34 cellular contexts compared by ENCODE assay signal in genomic region chr9:110013064-110013463, GRCh38.
"Had no signal": no experiment of that assay in that cellular context is flagged by ENCODE, and none has a peak within 500 bp of the region (broad histone marks: within the 10 kb centered on the region; RNA-seq: fewer than 3 reads in every experiment).

No MANE protein-coding gene starts in this region.

- H3K9me3 ChIP-seq: adrenal gland, body of pancreas, breast epithelium had no signal

- H3K4me3 Mint-ChIP-seq: activated B cell treated with CpG ODN at 0.5 μM for 24 hours; activated CD4-positive, alpha-beta memory T cell treated with anti-CD3 and anti-CD28 coated beads for 36 hours; activated naive CD4-positive, alpha-beta T cell treated with anti-CD3 and anti-CD28 coated beads for 36 hours; activated T-cell treated with anti-CD3 and anti-CD28 coated beads, Interleukin-2, amount 50 U/mL, for 4 hours; activated T-helper 1 cell treated with anti-CD3 and anti-CD28 coated beads, Interleukin-12 subunit alpha, Interleukin-12 subunit beta, Interleukin-2, Interleukin-4 antibody, amounts not matched to agents 30 ng/mL and 10 ng/mL and 1 ng/mL, durations not matched to agents 14 hours and 24 hours and 36 hours; T-cell had no signal

- H3K4me1 ChIP-seq: adrenal gland, body of pancreas, breast epithelium had no signal

- H3K27me3 Mint-ChIP-seq: activated B cell treated with CpG ODN at 0.5 μM for 24 hours, T-cell had no signal

- H3K27me3 ChIP-seq: adrenal gland, body of pancreas, breast epithelium had no signal

- H3K36me3 ChIP-seq: adrenal gland, breast epithelium had no signal

- DNase-seq: activated B cell treated with CpG ODN at 0.5 μM for 24 hours; activated CD4-positive, alpha-beta memory T cell treated with anti-CD3 and anti-CD28 coated beads for 36 hours; activated CD4-positive, alpha-beta T cell treated with anti-CD3 and anti-CD28 coated beads for 4 hours; activated CD4-positive, alpha-beta T cell treated with anti-CD3 and anti-CD28 coated beads, Interleukin-2, amount 50 U/mL, for 1 hour; activated CD4-positive, CD25-positive, alpha-beta regulatory T cell treated with anti-CD3 and anti-CD28 coated beads, Interleukin-2, amount 50 U/mL, for 72 hours; activated CD8-positive, alpha-beta memory T cell treated with anti-CD3 and anti-CD28 coated beads, Interleukin-2, amount 50 U/mL, for 4 hours; activated gamma-delta T cell treated with Interleukin-2 at 50 U/mL for 16 hours; activated naive CD4-positive, alpha-beta T cell treated with anti-CD3 and anti-CD28 coated beads for 36 hours; activated T-cell treated with anti-CD3 and anti-CD28 coated beads for 4 hours; activated T-cell treated with anti-CD3 and anti-CD28 coated beads, Interleukin-2, amount 50 U/mL, for 4 hours; adrenal gland; body of pancreas; MM.1S; MV-4-11; NCI-H1105; NCI-H1436; NCI-H187; NCI-H2081 treated with DMSO at 0.1 percent for 48 hours; NCI-H226; NCI-H446 treated with DMSO at 0.1 percent for 48 hours; NCI-H526; PC-9; SIG-M5; T-cell; T-helper 2 cell; T-helper 9 cell had no signal

- H3K27ac Mint-ChIP-seq: activated B cell treated with CpG ODN at 0.5 μM for 24 hours; activated CD4-positive, alpha-beta memory T cell treated with anti-CD3 and anti-CD28 coated beads for 36 hours; activated naive CD4-positive, alpha-beta T cell treated with anti-CD3 and anti-CD28 coated beads for 36 hours; activated naive CD4-positive, alpha-beta T cell treated with anti-CD3 and anti-CD28 coated beads, Interleukin-2, amount 50 U/mL, for 72 hours; activated T-helper 1 cell treated with anti-CD3 and anti-CD28 coated beads, Interleukin-12 subunit alpha, Interleukin-12 subunit beta, Interleukin-2, Interleukin-4 antibody, amounts not matched to agents 30 ng/mL and 10 ng/mL and 1 ng/mL, durations not matched to agents 14 hours and 24 hours and 36 hours had no signal

- H3K9me3 Mint-ChIP-seq: activated B cell treated with CpG ODN at 0.5 μM for 24 hours; activated CD4-positive, alpha-beta memory T cell treated with anti-CD3 and anti-CD28 coated beads for 36 hours; activated naive CD4-positive, alpha-beta T cell treated with anti-CD3 and anti-CD28 coated beads for 36 hours; activated T-cell treated with anti-CD3 and anti-CD28 coated beads, Interleukin-2, amount 50 U/mL, for 4 hours; activated T-helper 1 cell treated with anti-CD3 and anti-CD28 coated beads, Interleukin-12 subunit alpha, Interleukin-12 subunit beta, Interleukin-2, Interleukin-4 antibody, amounts not matched to agents 30 ng/mL and 10 ng/mL and 1 ng/mL, durations not matched to agents 14 hours and 24 hours and 36 hours had no signal

- H3K9ac ChIP-seq: KMS-11 had no signal

- H3K27ac ChIP-seq: adrenal gland, body of pancreas, breast epithelium, KMS-11, PC-9, RWPE1, VCaP had no signal

- H3K4me3 ChIP-seq: adrenal gland, body of pancreas, breast epithelium, PC-9 had no signal

- ATAC-seq: activated naive CD4-positive, alpha-beta T cell treated with anti-CD3 and anti-CD28 coated beads, Interleukin-2, amount 50 U/mL, for 72 hours; activated T-cell treated with anti-CD3 and anti-CD28 coated beads, Interleukin-2, amount 50 U/mL, for 4 hours; body of pancreas; Right ventricle myocardium inferior; SK-N-SH treated with all-trans-retinoic acid at 6 μM for 48 hours; T-cell had no signal

- H3K4me2 ChIP-seq: KMS-11, PC-9 had no signal

- H2AFZ ChIP-seq: PC-9 had no signal
